8 cellular contexts compared by ENCODE assay signal in the genomic region with DNA sequence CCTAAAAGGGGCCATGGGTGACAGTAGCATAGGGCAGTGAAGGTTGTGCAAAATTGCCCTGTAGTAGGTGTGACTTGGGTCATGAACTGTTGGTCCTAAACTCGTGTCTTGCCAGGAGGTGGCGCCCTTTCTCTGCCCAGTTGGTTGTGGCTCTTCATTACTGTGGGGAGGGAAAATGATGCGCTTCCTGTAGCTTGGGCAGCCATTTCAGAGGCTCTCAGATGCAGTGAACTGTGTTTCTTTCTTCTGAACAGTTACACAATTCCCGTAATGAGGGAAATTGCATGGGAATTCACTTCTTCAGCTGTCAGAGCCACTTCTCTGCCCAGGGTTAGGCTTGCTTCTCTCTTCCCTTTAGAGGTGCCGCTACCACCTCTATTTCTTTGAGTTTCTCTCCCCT.
DNase-seq lines count a peak whose midpoint lies in the region; ATAC-seq and TF ChIP-seq lines count a peak whose summit lies in the region.

No MANE protein-coding gene starts in this region.

- H3K79me2 ChIP-seq in neural progenitor cell (ENCODE audit: low read depth), result no peaks in the 10 kb centered on the region

- H3K36me3 Mint-ChIP-seq in neural progenitor cell, result no peaks in the 10 kb centered on the region

- no peaks in the 10 kb centered on the region for H3K36me3 ChIP-seq in neural progenitor cell

- H3K27ac ChIP-seq in AG04450 (ENCODE audit: low read depth, low read length) (no peak overlapping the region), neural progenitor cell (no peak overlapping the region)

- H3F3A ChIP-seq in neural progenitor cell (ENCODE audit: low read depth), result peaks cover 18% of the 10 kb centered on the region

- CTCF ChIA-PET in AG04450 (lab: Charles Lee), result no interaction called here

- H3K9me3 ChIP-seq in AG04450 (ENCODE audit: control insufficient read depth, insufficient read depth, low read length), result no peaks in the 10 kb centered on the region
- H3K9me3 ChIP-seq in neural progenitor cell (ENCODE audit: low read depth), result no peaks in the 10 kb centered on the region

- ATAC-seq in HG02588 (IDR thresholded peaks at IDR 0.05; ENCODE audit: unreplicated experiment), result peak; percentile 77

- H3K4me2 ChIP-seq in neural progenitor cell, result no peak overlapping the region

- no peaks in the 10 kb centered on the region for H4K20me1 ChIP-seq in neural progenitor cell (ENCODE audit: low read depth)

- POLR2A ChIA-PET in AG04450 (lab: Yijun Ruan, JAX), result no interaction called here

- H3K4me1 Mint-ChIP-seq in neural progenitor cell, result no peaks in the 10 kb centered on the region

- H3K9me3 Mint-ChIP-seq in neural progenitor cell, result no peaks in the 10 kb centered on the region

- H3K4me1 ChIP-seq in neural progenitor cell, result peaks cover 8% of the 10 kb centered on the region

- DNase-seq in AG04450 (ENCODE audit: low read depth, low spot score) (no peak), NCI-H1092 treated with DMSO at 0.1 percent for 48 hours (lab: John Stamatoyannopoulos, UW) (peak; percentile 81), SK-N-DZ (ENCODE audit: low spot score) (peak; percentile 67), epithelial cell of esophagus (ENCODE audit: low read depth) (peak; percentile 75), neural progenitor cell (ENCODE audit: low spot score) (peak; percentile 87), amniotic stem cell (lab: John Stamatoyannopoulos, UW) (no peak)

- peaks cover 2% of the 10 kb centered on the region for H3K27me3 Mint-ChIP-seq in neural progenitor cell (ENCODE audit: insufficient read depth, low read depth)

- H3K4me3 Mint-ChIP-seq in neural progenitor cell, result no peak overlapping the region

- peak overlapping the region; percentile 88 for H2AFZ ChIP-seq in neural progenitor cell (replicated peaks)

- H3K9ac ChIP-seq in neural progenitor cell, result no peak overlapping the region

- TF ChIP-seq CTCF in AG04450 (IDR thresholded peaks at IDR 0.05; ENCODE audit: low read depth, low read length), result peak; percentile 22
- peak; percentile 72 for TF ChIP-seq CTCF in GM12874 (IDR thresholded peaks at IDR 0.05; ENCODE audit: insufficient read depth, low read depth, low read length)
- TF ChIP-seq CTCF in epithelial cell of esophagus (IDR thresholded peaks at IDR 0.05; ENCODE audit: insufficient read depth, low read depth, low read length, missing control alignments), result peak; percentile 66
- TF ChIP-seq CTCF in neural progenitor cell (IDR thresholded peaks at IDR 0.05), result peak; percentile 89

- H3K27ac Mint-ChIP-seq in neural progenitor cell, result no peak overlapping the region

- no peak overlapping the region for H3K4me3 ChIP-seq in AG04450 (ENCODE audit: low read depth, low read length)
- H3K4me3 ChIP-seq in epithelial cell of esophagus (ENCODE audit: low read length), result no peak overlapping the region
- no peak overlapping the region for H3K4me3 ChIP-seq in neural progenitor cell

- H3K27me3 ChIP-seq in AG04450 (ENCODE audit: control insufficient read depth, insufficient read depth, low read length) (no peaks in the 10 kb centered on the region), neural progenitor cell (no peaks in the 10 kb centered on the region)

Comparison
In these comparisons a context has a peak if more than half of its experiments do, and no peak if none do; other contexts are left out.
1. DNase-seq: peak in NCI-H1092 treated with DMSO at 0.1 percent for 48 hours (single experiment), SK-N-DZ (single experiment), epithelial cell of esophagus (single experiment) and neural progenitor cell (single experiment); none in AG04450 (single experiment) and amniotic stem cell (single experiment).
2. CTCF ChIP-seq: peak in every context shown above with its lines; median percentile 89 in neural progenitor cell; 72 in GM12874; 66 in epithelial cell of esophagus; 22 in AG04450.